18 cellular contexts compared by ENCODE assay signal in genomic region chr1:234582186-234582585, GRCh38. TPM values are rescaled to one million over a fixed set of nuclear protein-coding genes. Genes with fewer than 3 reads are reported as not detected.
DNase-seq lines count a peak whose midpoint lies in the region; ATAC-seq, FAIRE-seq and TF ChIP-seq lines count a peak whose summit lies in the region.
"Had no signal": no experiment of that assay in that cellular context is flagged by ENCODE, and none has a peak within 500 bp of the region (broad histone marks: within the 10 kb centered on the region; RNA-seq: fewer than 3 reads in every experiment).

No MANE protein-coding gene starts in this region.

- H4K20me1 ChIP-seq in H1 (replicated peaks in 1 of 2; ENCODE audit: control insufficient read depth in 1 of 2, insufficient read depth in 2 of 2, low read length in 2 of 2), result no peaks in the 10 kb centered on the region

- no peaks in the 10 kb centered on the region for H3K79me2 ChIP-seq in H1 (ENCODE audit: control insufficient read depth in 1 of 2, insufficient read depth in 2 of 2, low read length in 2 of 2)
- H3K79me2 ChIP-seq: hepatocyte had no signal

- H2BK20ac ChIP-seq in H1 (ENCODE audit: low read length), result 0 out of 2 replicates have a peak overlapping the region, but pooled peaks have one; percentile 32

- DNase-seq in H1 (ENCODE audit: low read depth in 1 of 2, low spot score in 2 of 2) (no peak), right cardiac atrium (no peak), sigmoid colon (no peak), uterus (peak in 1 of 2 donors; percentile 56), KBM-7 (no peak)
- DNase-seq: activated CD4-positive, alpha-beta T cell treated with anti-CD3 and anti-CD28 coated beads for 4 hours; CD8-positive, alpha-beta T cell; colonic mucosa; GDM1; naive B cell; NCI-H510A treated with DMSO at 0.1 percent for 48 hours had no signal

- POLR2A ChIA-PET in H1 (lab: Charles Lee; ENCODE audit: partially characterized antibody), result no interaction called here

- H3K27me3 ChIP-seq in H1 (replicated peaks in 1 of 4; ENCODE audit: control insufficient read depth in 3 of 4, extremely low read depth in 1 of 4, insufficient read depth in 3 of 4, low read length in 3 of 4) (no peaks in the 10 kb centered on the region), right cardiac atrium (ENCODE audit: control insufficient read depth, insufficient read depth) (no peaks in the 10 kb centered on the region), sigmoid colon (no peaks in the 10 kb centered on the region), uterus (no peaks in the 10 kb centered on the region)
- H3K27me3 ChIP-seq: colonic mucosa, hepatocyte had no signal

- H2BK120ac ChIP-seq in H1 (replicated peaks; ENCODE audit: low read depth, low read length), result no peak overlapping the region

- H3K56ac ChIP-seq in H1 (replicated peaks; ENCODE audit: insufficient read length, low read depth, low read length), result no peak overlapping the region

- no peak overlapping the region for H3K4me2 ChIP-seq in H1 (ENCODE audit: insufficient read depth in 1 of 2, low read depth in 2 of 2, low read length in 2 of 2)
- H3K4me2 ChIP-seq: hepatocyte had no signal

- H3K23ac ChIP-seq in H1 (ENCODE audit: insufficient read length), result no peak overlapping the region

- no peak for FAIRE-seq in H1 (lab: Jason Lieb, UNC)
- FAIRE-seq: endothelial cell of umbilical vein, islet of Langerhans, TTC549 had no signal

- H3K79me1 ChIP-seq in H1 (ENCODE audit: low read depth, low read length), result no peaks in the 10 kb centered on the region

- no peak for TF ChIP-seq POLR2A in H1 (IDR thresholded peaks at IDR 0.05; ENCODE audit: control extremely low read depth in 1 of 2, low read depth in 2 of 2, low read length in 2 of 2)
- no peak for TF ChIP-seq POLR2A in sigmoid colon (IDR thresholded peaks at IDR 0.05)
- TF ChIP-seq POLR2A in uterus (IDR thresholded peaks at IDR 0.05), result no peak

- TF ChIP-seq RAD21 in H1 (IDR thresholded peaks at IDR 0.05 in 1 of 2, conservative IDR thresholded peaks at IDR 0.05 in 1 of 2; ENCODE audit: low read depth in 2 of 2, low read length in 2 of 2), result no peak

- H2AK5ac ChIP-seq in H1 (ENCODE audit: low read depth, low read length), result no peak overlapping the region

- H3K36me3 ChIP-seq in H1 (ENCODE audit: control insufficient read depth in 2 of 4, insufficient read depth in 4 of 4, low read length in 3 of 4) (no peaks in the 10 kb centered on the region), sigmoid colon (no peaks in the 10 kb centered on the region), uterus (no peaks in the 10 kb centered on the region)
- H3K36me3 ChIP-seq: colonic mucosa had no signal

- no peak overlapping the region for H3K9ac ChIP-seq in H1 (replicated peaks in 1 of 4; ENCODE audit: extremely low read depth in 1 of 4, low read depth in 3 of 4, low read length in 3 of 4)

- TF ChIP-seq CTCF in H1 (IDR thresholded peaks at IDR 0.05; ENCODE audit: control extremely low read depth in 1 of 3, insufficient read depth in 1 of 3, low read depth in 1 of 3, low read length in 3 of 3), result no peak
- TF ChIP-seq CTCF in sigmoid colon (IDR thresholded peaks at IDR 0.05), result no peak
- no peak for TF ChIP-seq CTCF in uterus (IDR thresholded peaks at IDR 0.05)

- no peak overlapping the region for H2BK12ac ChIP-seq in H1 (ENCODE audit: low read depth, low read length)

- CTCF ChIA-PET in H1 (lab: Charles Lee; ENCODE audit: partially characterized antibody), result interaction anchor here (0.6 to 0.7 kb wide), 2 partner anchors 9 to 49 kb away, joined by 4 to 5 read pairs; no protein-coding TSS in a partner anchor

- ATAC-seq in right cardiac atrium, result peak; percentile 46 to 66
- no peak for ATAC-seq in GM19463 (IDR thresholded peaks at IDR 0.05; ENCODE audit: unreplicated experiment)
- no peak for ATAC-seq in HG02870 (IDR thresholded peaks at IDR 0.05; ENCODE audit: unreplicated experiment)
- ATAC-seq: activated CD8-positive, alpha-beta memory T cell treated with anti-CD3 and anti-CD28 coated beads, Interleukin-2, amount 10 ng/mL, durations not matched to agents 7 days and 5 days; CD8-positive, alpha-beta T cell had no signal

- in situ Hi-C loops in KBM-7 (cut with MboI; ENCODE audit: low pct_unique_long_range_greater_than_20kb, low sequenced_read_pairs), result loop anchor here (25.0 kb wide), 1 partner anchor 505 kb away; no protein-coding TSS in a partner anchor

- H4K5ac ChIP-seq in H1 (ENCODE audit: insufficient read length, low read depth, low read length), result no peak overlapping the region

- peak overlapping the region; percentile 35 for H3K4ac ChIP-seq in H1 (replicated peaks; ENCODE audit: insufficient read length, low read depth, low read length)

- no peaks in the 10 kb centered on the region for H3K4me1 ChIP-seq in H1 (replicated peaks in 1 of 4; ENCODE audit: control insufficient read depth in 3 of 4, insufficient read depth in 4 of 4, low read length in 3 of 4)
- peaks cover 12% of the 10 kb centered on the region for H3K4me1 ChIP-seq in right cardiac atrium (ENCODE audit: control insufficient read depth, insufficient read depth, low read length)
- H3K4me1 ChIP-seq in sigmoid colon, result peaks cover 0 to 57% (median 53%) of the 10 kb centered on the region in 4 donors
- H3K4me1 ChIP-seq in uterus, result peaks cover 0 to 6% of the 10 kb centered on the region in 2 donors
- H3K4me1 ChIP-seq: colonic mucosa had no signal

- no peak overlapping the region for H2AFZ ChIP-seq in H1 (ENCODE audit: low read length)
- H2AFZ ChIP-seq: hepatocyte had no signal

- H3K9me3 ChIP-seq in H1 (ENCODE audit: insufficient read depth in 2 of 2, low read depth in 1 of 2, low read length in 1 of 2) (no peaks in the 10 kb centered on the region), right cardiac atrium (ENCODE audit: control insufficient read depth, low read length) (no peaks in the 10 kb centered on the region), sigmoid colon (no peaks in the 10 kb centered on the region), uterus (no peaks in the 10 kb centered on the region)
- H3K9me3 ChIP-seq: colonic mucosa had no signal

- H2BK5ac ChIP-seq in H1 (ENCODE audit: low read depth, low read length), result no peak overlapping the region

- H4K91ac ChIP-seq in H1 (replicated peaks; ENCODE audit: insufficient read length, low read length), result no peak overlapping the region

- H3K4me3 ChIP-seq in H1 (ENCODE audit: extremely low read depth in 1 of 4, insufficient read depth in 2 of 4, low read depth in 3 of 4, low read length in 4 of 4) (no peak overlapping the region), right cardiac atrium (ENCODE audit: low read length) (no peak overlapping the region), sigmoid colon (no peak overlapping the region), uterus (no peak overlapping the region)
- H3K4me3 ChIP-seq: colonic mucosa, hepatocyte had no signal

- H3K27ac ChIP-seq in H1 (ENCODE audit: low read depth, low read length), result no peak overlapping the region
- H3K27ac ChIP-seq in right cardiac atrium (ENCODE audit: low read length), result peak overlapping the region; percentile 72
- H3K27ac ChIP-seq in sigmoid colon, result peak overlapping the region; percentile 71 to 90 (median 89)
- H3K27ac ChIP-seq in uterus, result peak overlapping the region; percentile 79 to 80
- H3K27ac ChIP-seq: colonic mucosa, hepatocyte had no signal

- H3K18ac ChIP-seq in H1 (ENCODE audit: extremely low read depth, low read length), result no peak overlapping the region

- no peak overlapping the region for H3K14ac ChIP-seq in H1 (ENCODE audit: insufficient read length)

- 0 out of 2 replicates have a peak, but pooled peaks cover 1% of the 10 kb centered on the region for H3K23me2 ChIP-seq in H1 (ENCODE audit: low read depth, low read length)

- intact Hi-C loops in right cardiac atrium (cut with DNase I) (loop anchor here in 2 of 4 donors (5.0 to 10.0 kb wide), 2 partner anchors 40 to 47 kb away; no protein-coding TSS in a partner anchor), sigmoid colon (cut with DNase I) (no loop called here), uterus (cut with DNase I; ENCODE audit: low total_unique reads) (no loop called here)

- H2BK15ac ChIP-seq in H1 (ENCODE audit: low read length), result no peak overlapping the region

- no peak for TF ChIP-seq EP300 in H1 (IDR thresholded peaks at IDR 0.05; ENCODE audit: borderline replicate concordance in 1 of 2, low read depth in 2 of 2, low read length in 2 of 2)
- peak in 1 of 4 donors; percentile 2 for TF ChIP-seq EP300 in sigmoid colon (IDR thresholded peaks at IDR 0.05)

- 93% methylated on average over 8 of the region's 8 CpGs; no CpG with 5 or more reads in 1 of the 2 experiments for WGBS in H1 (ENCODE audit: extremely low coverage in 1 of 2, insufficient coverage in 1 of 2, insufficient read length in 1 of 2, insufficient replicate concordance in 2 of 2, low coverage in 1 of 2, low lambda C conversion rate in 2 of 2, missing lambda C conversion rate in 1 of 2), 2 experiments
- WGBS in right cardiac atrium, result 48% methylated on average over 8 of the region's 8 CpGs
- 56 to 66% methylated on average over 8 of the region's 8 CpGs for WGBS in sigmoid colon, 2 donors

- no peak overlapping the region for H4K8ac ChIP-seq in H1 (ENCODE audit: extremely low read depth, insufficient read depth, low read length)

TF ChIP-seq in H1, 55 proteins besides CTCF, POLR2A, EP300 and RAD21 (continues in another document):
- TF ChIP-seq POLR2AphosphoS5 (IDR thresholded peaks at IDR 0.05; ENCODE audit: low read depth, low read length), result no peak
- TF ChIP-seq SUZ12 (IDR thresholded peaks at IDR 0.05; ENCODE audit: low read length), result no peak
- TF ChIP-seq RXRA (IDR thresholded peaks at IDR 0.05; ENCODE audit: insufficient read depth, low read depth, low read length), result no peak
- TF ChIP-seq TBP (IDR thresholded peaks at IDR 0.05; ENCODE audit: low read depth, low read length), result no peak
- no peak for TF ChIP-seq HDAC6 (IDR thresholded peaks at IDR 0.05; ENCODE audit: low read depth, low read length)
- no peak for TF ChIP-seq EGR1 (IDR thresholded peaks at IDR 0.05; ENCODE audit: borderline replicate concordance, low read depth, low read length)

RNA-seq across cellular contexts. Expression of gene IRF2BP2, which starts 27.8 kb away (rescaled TPM):
- 67.5 and 68.9 TPM in 2 replicates for total RNA-seq in H1 (2021; fragmentation: NEBNext Ultra II Directional; extraction: Animal tissue kit (Norgen Biotek cat#: 25700))
- polyA plus RNA-seq in H1 (2011; rRNA removed) (24.9 and 36.0 TPM in 2 replicates), right cardiac atrium (69.3 TPM), sigmoid colon (10 to 100 TPM; 39.1 to 86.9 (median 66.1) TPM)
- 14.9 TPM for polyA plus RNA-seq in H1 (2011; cell fraction: cytosol; rRNA removed)
- polyA plus RNA-seq in H1 (2011; cell fraction: nucleus; rRNA removed), result 108 TPM
- polyA plus RNA-seq in H1 (2012, experiment 1 of 2), result 22.9 to 44.8 TPM (median 38.6 TPM) in 4 replicates
- 26.3 TPM for polyA plus RNA-seq in H1 (2012, experiment 2 of 2)
- polyA plus RNA-seq in H1 (2013, experiment 1 of 2), result 31.8 TPM
- polyA plus RNA-seq in H1 (2013, experiment 2 of 2), result 31.3 TPM
- 22.1 and 38.7 TPM in 2 replicates for polyA minus RNA-seq in H1 (2011; rRNA and poly(A)+ RNA removed)
- polyA minus RNA-seq in H1 (2011; cell fraction: cytosol; rRNA and poly(A)+ RNA removed), result 41.8 TPM
- polyA minus RNA-seq in H1 (2011; cell fraction: nucleus; rRNA and poly(A)+ RNA removed), result 37.3 TPM
- total RNA-seq in right cardiac atrium (100 to 1,000 TPM in 3 of 4 donors, 10 to 100 TPM in 1; 92.3 to 123 (median 108) TPM), sigmoid colon (10 to 100 TPM; 43.8 to 80.9 (median 55.5) TPM), uterus (100 to 1,000 TPM in 3 of 4 donors, 10 to 100 TPM in 1; 56.8 to 182 (median 124) TPM)

Comparison
In these comparisons a context has a peak if more than half of its experiments do, and no peak if none do; other contexts are left out.
1. ATAC-seq: peak in right cardiac atrium (2 of 2); none in GM19463 (single experiment) and HG02870 (single experiment).